In genomic region chr7:141045126-141045841, GRCh38 we compare ENCODE assay signal across 17 cellular contexts. TPM values are rescaled to one million over a fixed set of nuclear protein-coding genes. Genes with fewer than 3 reads are reported as not detected.
A peak's percentile ranks its signal among the peaks of the same experiment; 100 is the strongest.
DNase-seq lines count a peak whose midpoint lies in the region; ATAC-seq and TF ChIP-seq lines count a peak whose summit lies in the region.
"Had no signal": no experiment of that assay in that cellular context is flagged by ENCODE, and none has a peak within 500 bp of the region (broad histone marks: within the 10 kb centered on the region; RNA-seq: fewer than 3 reads in every experiment).

No MANE protein-coding gene starts in this region.

- H4K8ac ChIP-seq in IMR-90 (ENCODE audit: low read depth in 2 of 2, low read length in 2 of 2), result peak overlapping the region in 1 of 2 experiments; percentile 59; a peak in 1 of 4 replicates

- H3K27ac Mint-ChIP-seq in natural killer cell treated with Interleukin-12 subunit alpha and Interleukin-12 subunit beta and Interleukin-15 and Interleukin-18, amount 100 ng/mL, for 72 hours, result no peak overlapping the region
- H3K27ac Mint-ChIP-seq: activated naive CD8-positive, alpha-beta T cell; brain; CD4-positive, alpha-beta memory T cell; nephron had no signal

- no peaks in the 10 kb centered on the region; the same call in 1 of the 2 replicates for H3K4me1 ChIP-seq in IMR-90 (ENCODE audit: control insufficient read depth, insufficient read depth, low read length)
- H3K4me1 ChIP-seq in mesodermal cell (ENCODE audit: control insufficient read depth, insufficient read depth, low read length, poor library complexity, severe bottlenecking), result peaks cover 12% of the 10 kb centered on the region
- no peaks in the 10 kb centered on the region for H3K4me1 ChIP-seq in tibial nerve

- no peak overlapping the region for H4K91ac ChIP-seq in IMR-90 (ENCODE audit: insufficient read depth, low read depth, low read length)

- H2BK20ac ChIP-seq in IMR-90 (ENCODE audit: low read depth, low read length), result 0 out of 2 replicates have a peak overlapping the region, but pooled peaks have one; percentile 12

- no peak overlapping the region for H3K4me3 Mint-ChIP-seq in natural killer cell treated with Interleukin-12 subunit alpha and Interleukin-12 subunit beta and Interleukin-15 and Interleukin-18, amount 100 ng/mL, for 72 hours
- H3K4me3 Mint-ChIP-seq: activated naive CD8-positive, alpha-beta T cell; brain; CD4-positive, alpha-beta memory T cell; nephron had no signal

- 0 out of 2 replicates have a peak overlapping the region, but pooled peaks have one; percentile 7 for H3K27ac ChIP-seq in IMR-90 (ENCODE audit: insufficient read depth, low read length)
- H3K27ac ChIP-seq in brain microvascular endothelial cell, result peak overlapping the region; percentile 46
- H3K27ac ChIP-seq in mesodermal cell (ENCODE audit: low read depth, low read length, severe bottlenecking), result peak overlapping the region; percentile 58
- no peak overlapping the region for H3K27ac ChIP-seq in tibial nerve
- H3K27ac ChIP-seq: sigmoid colon had no signal

- H3K36me3 ChIP-seq in IMR-90 (ENCODE audit: control insufficient read depth, insufficient read depth, low read length), result no peaks in the 10 kb centered on the region
- no peaks in the 10 kb centered on the region for H3K36me3 ChIP-seq in brain microvascular endothelial cell (replicated peaks)
- H3K36me3 ChIP-seq in mesodermal cell (ENCODE audit: control insufficient read depth, insufficient read depth, low read length), result no peaks in the 10 kb centered on the region
- H3K36me3 ChIP-seq in tibial nerve, result no peaks in the 10 kb centered on the region
- H3K36me3 ChIP-seq: sigmoid colon had no signal

- H3K4me1 Mint-ChIP-seq in natural killer cell treated with Interleukin-12 subunit alpha and Interleukin-12 subunit beta and Interleukin-15 and Interleukin-18, amount 100 ng/mL, for 72 hours (ENCODE audit: low read depth in 2 of 2), result peaks cover 0 to 3% of the 10 kb centered on the region in 2 donors
- H3K4me1 Mint-ChIP-seq: brain; CD4-positive, alpha-beta memory T cell; nephron had no signal

- intact Hi-C loops in IMR-90 (cut with micrococcal nuclease), result no loop called here

- TF ChIP-seq RAD21 in IMR-90 (IDR thresholded peaks at IDR 0.05; ENCODE audit: low read length), result no peak

- no peak overlapping the region for H2AK9ac ChIP-seq in IMR-90 (replicated peaks; ENCODE audit: low read depth, low read length, poor library complexity)

- peaks cover 4% of the 10 kb centered on the region for H3K36me3 Mint-ChIP-seq in natural killer cell treated with Interleukin-12 subunit alpha and Interleukin-12 subunit beta and Interleukin-15 and Interleukin-18, amount 100 ng/mL, for 72 hours
- H3K36me3 Mint-ChIP-seq: activated naive CD8-positive, alpha-beta T cell; brain; CD4-positive, alpha-beta memory T cell had no signal

- no peak for TF ChIP-seq EP300 in tibial nerve (IDR thresholded peaks at IDR 0.05)

- dilution Hi-C loops in IMR-90 (cut with HindIII; ENCODE audit: low sequenced_read_pairs, unreplicated experiment), result no loop called here

- no peak overlapping the region for H2BK15ac ChIP-seq in IMR-90 (ENCODE audit: low read depth, low read length)

- H3K9me1 ChIP-seq in IMR-90 (ENCODE audit: insufficient read depth, low read length), result no peaks in the 10 kb centered on the region

- no TSS peak for BruUV-seq in IMR-90 (replicated peaks; lab: Mats Ljungman, UMichigan)

- no peak overlapping the region for H2BK120ac ChIP-seq in IMR-90 (ENCODE audit: low read depth, low read length)

- H3K4me3 ChIP-seq in IMR-90 (ENCODE audit: insufficient read depth, low read depth, low read length) (no peak overlapping the region), brain microvascular endothelial cell (ENCODE audit: low read depth, low read length) (no peak overlapping the region), mesodermal cell (ENCODE audit: extremely low read depth, insufficient read depth, low read length, poor library complexity, severe bottlenecking) (no peak overlapping the region), tibial nerve (no peak overlapping the region)
- H3K4me3 ChIP-seq: sigmoid colon had no signal

- TF ChIP-seq CTCF in IMR-90 (conservative IDR thresholded peaks at IDR 0.05; ENCODE audit: low read depth, low read length) (no peak), brain microvascular endothelial cell (IDR thresholded peaks at IDR 0.05; ENCODE audit: low read depth, low read length, missing control alignments) (no peak), tibial nerve (IDR thresholded peaks at IDR 0.05) (no peak)

- H3K79me1 ChIP-seq in IMR-90 (ENCODE audit: low read depth in 1 of 2, low read length in 2 of 2), result no peaks in the 10 kb centered on the region

- no peak overlapping the region for H2AFZ ChIP-seq in IMR-90 (replicated peaks; ENCODE audit: low read length, poor library complexity)

- peak; percentile 54 for ATAC-seq in IMR-90 (ENCODE audit: low read depth)
- no peak for ATAC-seq in natural killer cell treated with Interleukin-12 subunit alpha and Interleukin-12 subunit beta and Interleukin-15 and Interleukin-18, amount 100 ng/mL, for 72 hours

- H3K27me3 ChIP-seq in IMR-90 (ENCODE audit: control insufficient read depth, insufficient read depth, low read length) (no peaks in the 10 kb centered on the region), brain microvascular endothelial cell (replicated peaks) (no peaks in the 10 kb centered on the region), tibial nerve (no peaks in the 10 kb centered on the region)
- H3K27me3 ChIP-seq: sigmoid colon had no signal

- no peak overlapping the region for H3K9ac ChIP-seq in IMR-90 (ENCODE audit: low read depth, low read length)

- H3K23ac ChIP-seq in IMR-90 (ENCODE audit: low read depth, low read length), result no peak overlapping the region

- 0 out of 2 replicates have a peak overlapping the region, but pooled peaks have one; percentile 37 for H3K4ac ChIP-seq in IMR-90 (ENCODE audit: low read depth, low read length)

- DNase-seq in AG20443 (ENCODE audit: low spot score) (peak; percentile 20), IMR-90 (peak; percentile 29), brain microvascular endothelial cell (peak; percentile 29), GDM1 (lab: John Stamatoyannopoulos, UW) (no peak), iPS-NIHi7 (ENCODE audit: extremely low spot score) (no peak), tibial nerve (ENCODE audit: low spot score in 2 of 2) (no peak)
- DNase-seq in natural killer cell treated with Interleukin-12 subunit alpha and Interleukin-12 subunit beta and Interleukin-15 and Interleukin-18, amount 100 ng/mL, for 72 hours (ENCODE audit: low spot score), result no peak
- DNase-seq: activated CD4-positive, alpha-beta T cell treated with anti-CD3 and anti-CD28 coated beads for 48 hours; CD4-positive, alpha-beta memory T cell; DMS153; NCI-H1436 treated with DMSO at 0.1 percent for 48 hours; NCI-H526; sigmoid colon had no signal

- peak overlapping the region; percentile 95 for H2BK5ac ChIP-seq in IMR-90 (ENCODE audit: low read depth, low read length, poor library complexity, severe bottlenecking)

- no peaks in the 10 kb centered on the region for H4K20me1 ChIP-seq in IMR-90 (ENCODE audit: insufficient read depth, low read length)

- no CpG with 5 or more reads among the region's 7 CpGs for whole genome bisulfite sequencing in IMR-90 (ENCODE audit: extremely low coverage in 2 of 2, insufficient read length in 1 of 2), 2 experiments
- 36 to 50% methylated on average over 2 to 3 of the region's 7 CpGs for WGBS in mesodermal cell (ENCODE audit: insufficient coverage in 2 of 2), 2 experiments
- 51 to 54% methylated on average over 7 of the region's 7 CpGs for WGBS in tibial nerve, 2 donors

- H2AK5ac ChIP-seq in IMR-90 (ENCODE audit: low read depth, low read length), result no peak overlapping the region

- H3K9me3 Mint-ChIP-seq in natural killer cell treated with Interleukin-12 subunit alpha and Interleukin-12 subunit beta and Interleukin-15 and Interleukin-18, amount 100 ng/mL, for 72 hours, result no peaks in the 10 kb centered on the region
- H3K9me3 Mint-ChIP-seq: nephron had no signal

- H4K5ac ChIP-seq in IMR-90 (ENCODE audit: low read depth, low read length), result no peak overlapping the region; the same call in 1 of the 2 replicates

- H3K56ac ChIP-seq in IMR-90 (ENCODE audit: extremely low read depth, insufficient read depth, low read length), result no peak overlapping the region

- H3K9me3 ChIP-seq in IMR-90 (ENCODE audit: control insufficient read depth, insufficient read depth, low read length), result no peaks in the 10 kb centered on the region
- H3K9me3 ChIP-seq in mesodermal cell (ENCODE audit: control insufficient read depth, low read length), result peaks cover 4% of the 10 kb centered on the region
- no peaks in the 10 kb centered on the region for H3K9me3 ChIP-seq in tibial nerve
- H3K9me3 ChIP-seq: sigmoid colon had no signal

- H3K27me3 Mint-ChIP-seq in natural killer cell treated with Interleukin-12 subunit alpha and Interleukin-12 subunit beta and Interleukin-15 and Interleukin-18, amount 100 ng/mL, for 72 hours, result peaks cover 26 to 30% of the 10 kb centered on the region in 2 donors

- TF ChIP-seq POLR2A in IMR-90 (IDR thresholded peaks at IDR 0.05; ENCODE audit: low read depth, low read length), result no peak
- TF ChIP-seq POLR2A in tibial nerve (IDR thresholded peaks at IDR 0.05), result no peak

- peak overlapping the region; percentile 15; the same call in 1 of the 2 replicates for H3K4me2 ChIP-seq in IMR-90 (ENCODE audit: low read depth, low read length)

- in situ Hi-C loops in IMR-90 (cut with MboI; ENCODE audit: low sequenced_read_pairs) (no loop called here), brain microvascular endothelial cell (cut with HindIII; ENCODE audit: low pct_ligation_motif_present, low sequenced_read_pairs) (no loop called here)

- H3K18ac ChIP-seq in IMR-90 (ENCODE audit: low read depth, low read length), result peak overlapping the region; percentile 11; the same call in 1 of the 2 replicates

- H3K14ac ChIP-seq in IMR-90 (replicated peaks; ENCODE audit: low read depth, low read length), result no peak overlapping the region

- CTCF ChIA-PET in IMR-90 (lab: Yijun Ruan, JAX), result interaction anchor here (0.7 kb wide), 1 partner anchor 34 kb away, joined by 4 read pairs; no protein-coding TSS in a partner anchor

- POLR2A ChIA-PET in IMR-90 (lab: Charles Lee; ENCODE audit: unreplicated experiment), result interaction anchor here (0.5 kb wide), 1 partner anchor 36 kb away, joined by 3 read pairs; no protein-coding TSS in a partner anchor

RNA-seq across cellular contexts. Expression of gene TMEM178B, which starts 28.6 kb away (rescaled TPM):
- under 0.01 TPM in 2 replicates for total RNA-seq in IMR-90 (2012; rRNA removed)
- polyA plus RNA-seq in IMR-90 (2012; rRNA removed), result 0.05 and 0.06 TPM in 2 replicates
- 0.03 and 0.20 TPM in 2 replicates for polyA plus RNA-seq in IMR-90 (2012; cell fraction: cytosol; rRNA removed)
- 0.03 and 0.13 TPM in 2 replicates for polyA plus RNA-seq in IMR-90 (2012; cell fraction: nucleus; rRNA removed; ENCODE audit: low replicate concordance)
- polyA plus RNA-seq in mesodermal cell (2013, experiment 1 of 2), result 0.81 TPM
- 0.86 TPM for polyA plus RNA-seq in mesodermal cell (2013, experiment 2 of 2)
- 1 to 10 TPM; 8.2 to 9.0 TPM for total RNA-seq in natural killer cell treated with Interleukin-12 subunit alpha and Interleukin-12 subunit beta and Interleukin-15 and Interleukin-18, amount 100 ng/mL, for 72 hours
- under 1 TPM; 0.30 to 0.78 (median 0.53) TPM for total RNA-seq in tibial nerve

RNA-seq across cellular contexts. Expression of gene MRPS33, which starts 30.5 kb away (rescaled TPM):
- total RNA-seq in IMR-90 (2012; rRNA removed) (14.5 and 24.4 TPM in 2 replicates), tibial nerve (10 to 100 TPM in 3 of 4 donors, 1 to 10 TPM in 1; 4.2 to 21.8 (median 16.0) TPM)
- 33.8 and 34.3 TPM in 2 replicates for polyA plus RNA-seq in IMR-90 (2012; rRNA removed)
- polyA plus RNA-seq in IMR-90 (2012; cell fraction: cytosol; rRNA removed), result 3.5 and 8.4 TPM in 2 replicates
- polyA plus RNA-seq in IMR-90 (2012; cell fraction: nucleus; rRNA removed; ENCODE audit: low replicate concordance), result 0.73 and 6.8 TPM in 2 replicates
- 39.7 TPM for polyA plus RNA-seq in mesodermal cell (2013, experiment 1 of 2)
- polyA plus RNA-seq in mesodermal cell (2013, experiment 2 of 2), result 48.2 TPM
- 10 to 100 TPM; 74.2 to 75.0 TPM for total RNA-seq in natural killer cell treated with Interleukin-12 subunit alpha and Interleukin-12 subunit beta and Interleukin-15 and Interleukin-18, amount 100 ng/mL, for 72 hours

Comparison
In these comparisons a context has a peak if more than half of its experiments do, and no peak if none do; other contexts are left out.
1. DNase-seq: peak in AG20443 (single experiment), IMR-90 (single experiment) and brain microvascular endothelial cell (single experiment); none in natural killer cell treated with Interleukin-12 subunit alpha and Interleukin-12 subunit beta and Interleukin-15 and Interleukin-18, amount 100 ng/mL, for 72 hours (single experiment), GDM1 (single experiment), iPS-NIHi7 (single experiment) and tibial nerve (0 of 2).
2. H3K27ac ChIP-seq: peak in IMR-90 (single experiment), brain microvascular endothelial cell (single experiment) and mesodermal cell (single experiment); none in tibial nerve (0 of 4).